ENCODE assay signal across 9 cellular contexts in the genomic region with DNA sequence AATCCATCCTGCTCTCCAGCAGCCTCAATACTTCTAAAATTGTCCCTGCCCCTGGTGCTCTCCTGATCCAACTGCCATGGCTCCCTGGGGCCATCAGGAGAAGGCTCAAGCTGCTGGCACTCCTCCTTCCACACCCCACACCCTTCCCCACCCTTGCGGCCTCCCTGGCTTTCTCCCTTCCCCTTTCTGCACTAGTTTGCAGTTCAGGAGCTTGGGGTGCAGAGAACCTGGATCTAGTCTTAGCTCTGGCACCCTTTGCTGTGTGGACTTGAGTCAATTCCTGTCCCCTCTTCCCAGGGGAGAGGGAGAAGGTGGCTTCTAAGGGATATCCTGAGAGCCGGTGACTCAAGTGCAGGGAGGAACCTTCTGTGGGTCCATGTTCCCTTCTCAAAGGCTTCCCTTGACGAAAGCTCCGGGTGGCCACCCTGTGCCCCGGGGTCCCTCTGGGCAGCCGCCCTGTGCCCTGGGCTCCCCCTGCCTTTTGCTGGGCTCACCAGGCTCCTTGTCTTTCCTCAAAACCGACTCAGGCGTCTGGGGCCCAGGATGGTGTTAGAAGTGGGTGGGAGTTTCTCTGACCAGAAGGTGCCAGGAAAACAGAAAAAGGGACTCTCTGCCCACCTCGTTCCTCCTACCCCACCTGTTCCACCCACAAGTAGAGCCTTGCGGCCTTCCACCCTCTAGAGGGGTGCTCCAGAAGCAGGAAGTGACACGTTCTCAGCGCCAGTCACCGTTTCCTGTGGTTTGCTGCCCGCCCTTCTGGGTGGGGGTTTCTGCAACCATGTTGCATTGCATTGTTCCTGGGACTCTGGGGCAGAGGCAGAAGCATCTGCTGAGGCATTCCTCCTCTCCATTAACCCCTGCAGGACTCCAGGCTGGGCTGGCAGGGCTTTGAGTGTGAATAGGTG. TPM values are rescaled to one million over a fixed set of nuclear protein-coding genes. Genes with fewer than 3 reads are reported as not detected.
A peak's percentile ranks its signal among the peaks of the same experiment; 100 is the strongest.
DNase-seq lines count a peak whose midpoint lies in the region; ATAC-seq and TF ChIP-seq lines count a peak whose summit lies in the region.
"Had no signal": no experiment of that assay in that cellular context is flagged by ENCODE, and none has a peak within 500 bp of the region (broad histone marks: within the 10 kb centered on the region; RNA-seq: fewer than 3 reads in every experiment).

No MANE protein-coding gene starts in this region.

- CTCF ChIA-PET in SK-N-SH (lab: Yijun Ruan, JAX), result interaction anchor here (1.2 to 7.0 kb wide), 3 partner anchors 10 to 15 kb away, joined by 3 to 105 read pairs (median 4); no protein-coding TSS in a partner anchor

- in situ Hi-C loops in G401 (cut with HindIII; ENCODE audit: low sequenced_read_pairs), result no loop called here

- TF ChIP-seq EP300 in SK-N-SH (IDR thresholded peaks at IDR 0.05; ENCODE audit: borderline replicate concordance in 1 of 2, low read depth in 1 of 2, low read length in 1 of 2) (no peak), stomach (IDR thresholded peaks at IDR 0.05) (no peak)

- H4K20me1 ChIP-seq in SK-N-SH (ENCODE audit: insufficient read depth), result no peaks in the 10 kb centered on the region

- peaks cover 45 to 64% (median 52%) of the 10 kb centered on the region in 3 donors for H3K4me1 Mint-ChIP-seq in naive B cell

- H3K9me3 ChIP-seq in SK-N-SH, result no peaks in the 10 kb centered on the region
- no peaks in the 10 kb centered on the region for H3K9me3 ChIP-seq in breast epithelium
- H3K9me3 ChIP-seq in stomach, result peaks cover 0 to 3% (median 0%) of the 10 kb centered on the region in 4 donors

- H3K36me3 ChIP-seq in SK-N-SH (replicated peaks in 1 of 2; ENCODE audit: control insufficient read depth in 1 of 2, insufficient read depth in 2 of 2, low read length in 1 of 2) (peaks cover 0 to 30% of the 10 kb centered on the region in 2 experiments), breast epithelium (no peaks in the 10 kb centered on the region), stomach (peaks cover 0 to 47% (median 11%) of the 10 kb centered on the region in 4 donors)

- peaks cover 0 to 3% (median 0%) of the 10 kb centered on the region in 7 donors for H3K9me3 Mint-ChIP-seq in naive B cell

- H3K9ac ChIP-seq in SK-N-SH, result peak overlapping the region; percentile 37; the same call in 1 of the 2 replicates

- POLR2A ChIA-PET in SK-N-SH (lab: Yijun Ruan, JAX), result no interaction called here

- no peak for TF ChIP-seq CTCF in SK-N-SH (IDR thresholded peaks at IDR 0.05)
- no peak for TF ChIP-seq CTCF in breast epithelium (IDR thresholded peaks at IDR 0.05)
- no peak for TF ChIP-seq CTCF in stomach (IDR thresholded peaks at IDR 0.05)

- DNase-seq in SK-N-SH (no peak), UCSD-AML1 (lab: John Stamatoyannopoulos, UW; ENCODE audit: unreplicated experiment) (peak; percentile 86), breast epithelium (ENCODE audit: low spot score in 2 of 2) (no peak), naive B cell (peak; percentile 88), stomach (peak; percentile 65), G401 (ENCODE audit: low spot score) (no peak)

- ATAC-seq in SK-N-SH treated with all-trans-retinoic acid at 6 μM for 48 hours, result no peak
- peak; percentile 71 for ATAC-seq in HG03469 (IDR thresholded peaks at IDR 0.05; ENCODE audit: unreplicated experiment)
- peak; percentile 95 to 97 for ATAC-seq in naive B cell (ENCODE audit: low read depth in 2 of 2)

- peak overlapping the region; percentile 51 for H2AFZ ChIP-seq in SK-N-SH (ENCODE audit: low read depth)

- H3K4me3 ChIP-seq in SK-N-SH (ENCODE audit: low read depth in 2 of 2, low read length in 1 of 2) (no peak overlapping the region), breast epithelium (no peak overlapping the region), stomach (no peak overlapping the region)

- H3K36me3 Mint-ChIP-seq in naive B cell, result peaks cover 0 to 8% of the 10 kb centered on the region in 2 donors

- intact Hi-C loops in breast epithelium (cut with DNase I; ENCODE audit: low total_unique reads), result no loop called here
- intact Hi-C loops in stomach (cut with DNase I; ENCODE audit: low total_unique reads), result no loop called here

- H3K27me3 Mint-ChIP-seq in naive B cell, result no peaks in the 10 kb centered on the region

- peak overlapping the region; percentile 98 to 100 (median 99) for H3K27ac Mint-ChIP-seq in naive B cell

- H3K79me2 ChIP-seq in SK-N-SH (ENCODE audit: insufficient read depth), result peaks cover 3% of the 10 kb centered on the region

- H3K4me3 Mint-ChIP-seq in naive B cell, result peak overlapping the region; percentile 82 to 94 (median 90)

- H3K27me3 ChIP-seq in SK-N-SH (ENCODE audit: insufficient read depth) (no peaks in the 10 kb centered on the region), breast epithelium (no peaks in the 10 kb centered on the region), stomach (no peaks in the 10 kb centered on the region)

- 68% methylated on average over 7 of the region's 14 CpGs for WGBS in SK-N-SH (ENCODE audit: low lambda C conversion rate)
- WGBS in stomach, 5 donors, result 62 to 81% (median 67%) methylated on average over 10 to 14 of the region's 14 CpGs

- peak overlapping the region in 1 of 2 experiments; percentile 98; a peak in 2 of 4 replicates for H3K27ac ChIP-seq in SK-N-SH (ENCODE audit: low read depth in 2 of 2, low read length in 1 of 2)
- peak overlapping the region; percentile 29 to 73 for H3K27ac ChIP-seq in breast epithelium
- H3K27ac ChIP-seq in stomach, result peak overlapping the region in 4 of 5 donors; percentile 73 to 86 (median 83)
- H3K27ac ChIP-seq: 22Rv1 had no signal

- peaks cover 60% of the 10 kb centered on the region for H3F3A ChIP-seq in SK-N-SH (replicated peaks; ENCODE audit: insufficient read depth)

- H3K4me1 ChIP-seq in SK-N-SH (ENCODE audit: control insufficient read depth in 1 of 2, insufficient read depth in 2 of 2, low read depth in 1 of 2, low read length in 1 of 2), result peaks cover 22 to 52% of the 10 kb centered on the region in 2 experiments; a peak in 3 of 4 replicates
- peaks cover 4 to 8% of the 10 kb centered on the region in 2 donors for H3K4me1 ChIP-seq in breast epithelium
- H3K4me1 ChIP-seq in stomach, result peaks cover 39 to 87% (median 51%) of the 10 kb centered on the region in 4 donors

- no peaks in the 10 kb centered on the region for H3K9me2 ChIP-seq in SK-N-SH

- peak overlapping the region; percentile 61 for H3K4me2 ChIP-seq in SK-N-SH

- no peak for TF ChIP-seq RAD21 in SK-N-SH (IDR thresholded peaks at IDR 0.05; ENCODE audit: low read length)

- TF ChIP-seq POLR2A in breast epithelium (IDR thresholded peaks at IDR 0.05) (no peak), stomach (IDR thresholded peaks at IDR 0.05) (no peak)

TF ChIP-seq in SK-N-SH, 30 proteins besides CTCF, POLR2A, EP300 and RAD21 (continues in another document):
- TF ChIP-seq JUND (IDR thresholded peaks at IDR 0.05) (no peak), FOXM1 (IDR thresholded peaks at IDR 0.05; ENCODE audit: low read depth) (no peak), CHD2 (IDR thresholded peaks at IDR 0.05; ENCODE audit: low read length, partially characterized antibody) (no peak), SIN3A (IDR thresholded peaks at IDR 0.05; ENCODE audit: borderline replicate concordance, low read depth, low read length) (no peak), FOSL2 (IDR thresholded peaks at IDR 0.05; ENCODE audit: borderline replicate concordance, low read depth) (peak; percentile 39; the same call in 1 of the 2 replicates), MXI1 (IDR thresholded peaks at IDR 0.05; ENCODE audit: low read depth, low read length) (no peak)
- TF ChIP-seq, protein P1, sequence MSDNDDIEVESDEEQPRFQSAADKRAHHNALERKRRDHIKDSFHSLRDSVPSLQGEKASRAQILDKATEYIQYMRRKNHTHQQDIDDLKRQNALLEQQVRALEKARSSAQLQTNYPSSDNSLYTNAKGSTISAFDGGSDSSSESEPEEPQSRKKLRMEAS (IDR thresholded peaks at IDR 0.05; ENCODE audit: low read depth), result peak; percentile 54

TF ChIP-seq in SK-N-SH treated with all-trans-retinoic acid at 6 μM for 48 hours, 23 proteins besides CTCF, POLR2A, EP300 and RAD21 (continues in another document):
- TF ChIP-seq ZC3H10 (CRISPR knock-in tag; IDR thresholded peaks at IDR 0.05) (no peak), GLIS3 (CRISPR knock-in tag; IDR thresholded peaks at IDR 0.05) (no peak), ZFP3 (CRISPR knock-in tag; IDR thresholded peaks at IDR 0.05) (no peak), OSR1 (CRISPR knock-in tag; IDR thresholded peaks at IDR 0.05) (no peak), ZNF70 (CRISPR knock-in tag; IDR thresholded peaks at IDR 0.05) (no peak), CSDC2 (CRISPR knock-in tag; IDR thresholded peaks at IDR 0.05) (no peak)

RNA-seq across cellular contexts. Expression of a gene that starts 15.0 kb away (rescaled TPM):
- 38.3 and 40.1 TPM in 2 replicates for polyA plus RNA-seq in SK-N-SH (2012; rRNA removed)
- polyA plus RNA-seq in SK-N-SH (2012; cell fraction: cytosol; rRNA removed), result 38.4 and 43.1 TPM in 2 replicates
- polyA plus RNA-seq in SK-N-SH (2012; cell fraction: nucleus; rRNA removed), result 25.0 and 25.4 TPM in 2 replicates
- total RNA-seq in breast epithelium, result 10 to 100 TPM; 16.5 to 57.4 (median 26.9) TPM
- 10 to 100 TPM; 32.7 to 49.7 (median 48.2) TPM for polyA plus RNA-seq in naive B cell (ENCODE audit: low read depth in 6 of 6)
- total RNA-seq in stomach, result 10 to 100 TPM in 4 of 5 donors, 1 to 10 TPM in 1; 3.5 to 40.6 (median 33.5) TPM
- 10 to 100 TPM; 22.0 to 37.9 (median 32.1) TPM for polyA plus RNA-seq in stomach
- total RNA-seq in G401 (2014; rRNA removed; shearing (Covaris generic)), result 15.0 and 19.8 TPM in 2 replicates

RNA-seq across cellular contexts. Expression of a gene that starts 17.6 kb away (rescaled TPM):
- polyA plus RNA-seq in SK-N-SH (2012; rRNA removed), result 0.44 and 0.54 TPM in 2 replicates
- 0.15 and 0.35 TPM in 2 replicates for polyA plus RNA-seq in SK-N-SH (2012; cell fraction: cytosol; rRNA removed)
- 0.93 and 0.95 TPM in 2 replicates for polyA plus RNA-seq in SK-N-SH (2012; cell fraction: nucleus; rRNA removed)
- total RNA-seq in breast epithelium, result under 1 TPM in 1 of 3 donors, not detected in 2; 0.80 TPM
- polyA plus RNA-seq in naive B cell (ENCODE audit: low read depth in 6 of 6), result under 1 TPM in 1 of 6 donors, not detected in 5; 0.17 TPM
- 1 to 10 TPM in 2 of 5 donors, under 1 TPM in 1, not detected in 2; 0.45 to 1.3 (median 1.2) TPM for total RNA-seq in stomach
- under 1 TPM in 2 of 3 donors, not detected in 1; 0.08 to 0.31 TPM for polyA plus RNA-seq in stomach
- 0.62 TPM in 1 of 2 replicates, not detected in the other for total RNA-seq in G401 (2014; rRNA removed; shearing (Covaris generic))

RNA-seq across cellular contexts. Expression of a gene that starts 39.2 kb away (rescaled TPM):
- polyA plus RNA-seq in SK-N-SH (2012; rRNA removed) (222 and 260 TPM in 2 replicates), naive B cell (ENCODE audit: low read depth in 6 of 6) (10 to 100 TPM; 55.3 to 98.1 (median 86.9) TPM), stomach (100 to 1,000 TPM; 164 to 322 (median 196) TPM)
- 329 and 395 TPM in 2 replicates for polyA plus RNA-seq in SK-N-SH (2012; cell fraction: cytosol; rRNA removed)
- polyA plus RNA-seq in SK-N-SH (2012; cell fraction: nucleus; rRNA removed), result 119 and 142 TPM in 2 replicates
- total RNA-seq in breast epithelium (100 to 1,000 TPM; 177 to 202 (median 178) TPM), stomach (100 to 1,000 TPM in 3 of 5 donors, 10 to 100 TPM in 2; 25.1 to 890 (median 117) TPM)
- 630 and 665 TPM in 2 replicates for total RNA-seq in G401 (2014; rRNA removed; shearing (Covaris generic))

Comparison
In these comparisons a context has a peak if more than half of its experiments do, and no peak if none do; other contexts are left out.
1. DNase-seq: peak in UCSD-AML1 (single experiment), naive B cell (single experiment) and stomach (single experiment); none in SK-N-SH (single experiment), breast epithelium (0 of 2) and G401 (single experiment).